In genomic region chr2:218289639-218290315, GRCh38 we compare ENCODE assay signal across 9 cellular contexts. TPM values are rescaled to one million over a fixed set of nuclear protein-coding genes. Genes with fewer than 3 reads are reported as not detected.
A peak's percentile ranks its signal among the peaks of the same experiment; 100 is the strongest.
DNase-seq lines count a peak whose midpoint lies in the region.
"Had no signal": no experiment of that assay in that cellular context is flagged by ENCODE, and none has a peak within 500 bp of the region (broad histone marks: within the 10 kb centered on the region; RNA-seq: fewer than 3 reads in every experiment).

No MANE protein-coding gene starts in this region.

- H2AFZ ChIP-seq in GM23248 = no peak overlapping the region

- intact Hi-C loops in activated T-helper 2 cell treated with anti-CD3 and anti-CD28 coated beads, Interferon-gamma antibody, Interleukin-2, Interleukin-4, amounts not matched to agents 10 μg/mL and 5 μg/mL and 100 μg/mL, durations not matched to agents 14 hours and 24 hours and 36 hours (cut with micrococcal nuclease) = loop anchor here (1.0 to 10.0 kb wide), 4 partner anchors 12 to 605 kb away; partner anchors contain the start of genes BCS1L and ZNF142

- peaks cover 29% of the 10 kb centered on the region for H3K36me3 Mint-ChIP-seq in activated T-helper 2 cell treated with anti-CD3 and anti-CD28 coated beads, Interferon-gamma antibody, Interleukin-2, Interleukin-4, amounts not matched to agents 10 μg/mL and 5 μg/mL and 100 μg/mL, durations not matched to agents 14 hours and 24 hours and 36 hours (ENCODE audit: low read depth)

- DNase-seq in GM23248 (peak; percentile 84), glomerular visceral epithelial cell (ENCODE audit: extremely low spot score) (peak; percentile 24), SKM-1 treated with dmso at 0.1 percent for 144 hours (lab: John Stamatoyannopoulos, UW; ENCODE audit: unreplicated experiment) (no peak), RKO (ENCODE audit: low spot score) (no peak)
- DNase-seq in activated T-helper 2 cell treated with anti-CD3 and anti-CD28 coated beads, Interferon-gamma antibody, Interleukin-2, Interleukin-4, amounts not matched to agents 10 μg/mL and 5 μg/mL and 100 μg/mL, durations not matched to agents 14 hours and 24 hours and 36 hours (ENCODE audit: low spot score) = no peak
- no peak for DNase-seq in activated CD8-positive, alpha-beta memory T cell treated with anti-CD3 and anti-CD28 coated beads, Interleukin-2, amount 50 U/mL, for 4 hours
- no peak for DNase-seq in activated CD4-positive, alpha-beta T cell treated with anti-CD3 and anti-CD28 coated beads for 1 hour

- H3K9me2 ChIP-seq in GM23248 (ENCODE audit: insufficient read depth) = no peaks in the 10 kb centered on the region

- H3F3A ChIP-seq in GM23248 (ENCODE audit: insufficient read depth) = peaks cover 43% of the 10 kb centered on the region

- peaks cover 50% of the 10 kb centered on the region for H3K4me1 ChIP-seq in GM23248 (ENCODE audit: insufficient read depth)
- H3K4me1 ChIP-seq in skeletal muscle satellite cell (ENCODE audit: control insufficient read depth, insufficient read depth, low read length) = peaks cover 59% of the 10 kb centered on the region

- H3K27me3 ChIP-seq in GM23248 (replicated peaks; ENCODE audit: insufficient read depth) (no peaks in the 10 kb centered on the region), skeletal muscle satellite cell (ENCODE audit: control insufficient read depth, insufficient read depth, low read length) (no peaks in the 10 kb centered on the region)

- H3K9ac ChIP-seq in GM23248 (peak overlapping the region; percentile 93), skeletal muscle satellite cell (ENCODE audit: low read depth, low read length) (peak overlapping the region; percentile 91)

- H3K27me3 Mint-ChIP-seq in activated T-helper 2 cell treated with anti-CD3 and anti-CD28 coated beads, Interferon-gamma antibody, Interleukin-2, Interleukin-4, amounts not matched to agents 10 μg/mL and 5 μg/mL and 100 μg/mL, durations not matched to agents 14 hours and 24 hours and 36 hours (ENCODE audit: low read depth) = no peaks in the 10 kb centered on the region

- H4K20me1 ChIP-seq in GM23248 (ENCODE audit: insufficient read depth) = no peaks in the 10 kb centered on the region

- H3K9me3 ChIP-seq in GM23248 (ENCODE audit: low read depth) = no peaks in the 10 kb centered on the region
- H3K9me3 ChIP-seq in skeletal muscle satellite cell (replicated peaks; ENCODE audit: low read length) = no peaks in the 10 kb centered on the region
- H3K9me3 ChIP-seq: HAP-1 had no signal

- H3K4me3 ChIP-seq in GM23248 (peak overlapping the region; percentile 89), skeletal muscle satellite cell (ENCODE audit: low read length) (peak overlapping the region; percentile 87)
- H3K4me3 ChIP-seq: HAP-1 had no signal

- H3K27ac Mint-ChIP-seq in activated T-helper 2 cell treated with anti-CD3 and anti-CD28 coated beads, Interferon-gamma antibody, Interleukin-2, Interleukin-4, amounts not matched to agents 10 μg/mL and 5 μg/mL and 100 μg/mL, durations not matched to agents 14 hours and 24 hours and 36 hours = peak overlapping the region; percentile 93

- peaks cover 72% of the 10 kb centered on the region for H3K79me2 ChIP-seq in GM23248 (ENCODE audit: insufficient read depth)

- peak overlapping the region; percentile 92 for H3K4me2 ChIP-seq in GM23248 (ENCODE audit: unreplicated experiment)
- H3K4me2 ChIP-seq in skeletal muscle satellite cell (ENCODE audit: low read length) = peak overlapping the region; percentile 91

- 8 to 16% methylated on average over 6 of the region's 6 CpGs for WGBS in GM23248 (ENCODE audit: low coverage in 1 of 2, low lambda C conversion rate in 2 of 2, missing lambda C conversion rate in 2 of 2), 2 experiments

- H3K9me3 Mint-ChIP-seq in activated T-helper 2 cell treated with anti-CD3 and anti-CD28 coated beads, Interferon-gamma antibody, Interleukin-2, Interleukin-4, amounts not matched to agents 10 μg/mL and 5 μg/mL and 100 μg/mL, durations not matched to agents 14 hours and 24 hours and 36 hours = no peaks in the 10 kb centered on the region

- H3K36me3 ChIP-seq in GM23248 (ENCODE audit: low read depth) (no peaks in the 10 kb centered on the region), skeletal muscle satellite cell (ENCODE audit: insufficient read depth, low read length) (no peaks in the 10 kb centered on the region)
- H3K36me3 ChIP-seq: HAP-1 had no signal

- in situ Hi-C loops in GM23248 (cut with MboI) = no loop called here

- H3K4me3 Mint-ChIP-seq in activated T-helper 2 cell treated with anti-CD3 and anti-CD28 coated beads, Interferon-gamma antibody, Interleukin-2, Interleukin-4, amounts not matched to agents 10 μg/mL and 5 μg/mL and 100 μg/mL, durations not matched to agents 14 hours and 24 hours and 36 hours (ENCODE audit: low read depth) = peak overlapping the region; percentile 87

- H3K4me1 Mint-ChIP-seq in activated T-helper 2 cell treated with anti-CD3 and anti-CD28 coated beads, Interferon-gamma antibody, Interleukin-2, Interleukin-4, amounts not matched to agents 10 μg/mL and 5 μg/mL and 100 μg/mL, durations not matched to agents 14 hours and 24 hours and 36 hours (ENCODE audit: low read depth) = peaks cover 69% of the 10 kb centered on the region

- H3K27ac ChIP-seq in GM23248 = peak overlapping the region; percentile 81

RNA-seq across cellular contexts. Expression of gene TMBIM1, which starts 2.5 kb away (rescaled TPM):
- total RNA-seq in GM23248 (2014; rRNA removed; shearing (Covaris generic)) = 178 and 214 TPM in 2 replicates
- 164 and 166 TPM in 2 replicates for polyA plus RNA-seq in GM23248 (2016; fragmentation: Nextera tagmentation; extraction: Ambion mirVana)
- 69.6 and 73.7 TPM in 2 replicates for total RNA-seq in activated T-helper 2 cell treated with anti-CD3 and anti-CD28 coated beads, Interferon-gamma antibody, Interleukin-2, Interleukin-4, amounts not matched to agents 10 μg/mL and 5 μg/mL and 100 μg/mL, durations not matched to agents 14 hours and 24 hours and 36 hours
- total RNA-seq in skeletal muscle satellite cell (2012; rRNA removed) = 66.9 and 100 TPM in 2 replicates

RNA-seq across cellular contexts. Expression of gene PNKD, which starts 19.5 kb away (rescaled TPM):
- 22.8 and 28.6 TPM in 2 replicates for total RNA-seq in GM23248 (2014; rRNA removed; shearing (Covaris generic))
- 79.3 and 82.7 TPM in 2 replicates for polyA plus RNA-seq in GM23248 (2016; fragmentation: Nextera tagmentation; extraction: Ambion mirVana)
- 19.9 and 20.8 TPM in 2 replicates for total RNA-seq in activated T-helper 2 cell treated with anti-CD3 and anti-CD28 coated beads, Interferon-gamma antibody, Interleukin-2, Interleukin-4, amounts not matched to agents 10 μg/mL and 5 μg/mL and 100 μg/mL, durations not matched to agents 14 hours and 24 hours and 36 hours
- total RNA-seq in skeletal muscle satellite cell (2012; rRNA removed) = 20.3 and 22.6 TPM in 2 replicates

RNA-seq across cellular contexts. Expression of gene AAMP, which starts 19.8 kb away (rescaled TPM):
- 117 and 191 TPM in 2 replicates for total RNA-seq in GM23248 (2014; rRNA removed; shearing (Covaris generic))
- polyA plus RNA-seq in GM23248 (2016; fragmentation: Nextera tagmentation; extraction: Ambion mirVana) = 112 and 114 TPM in 2 replicates
- 82.4 and 82.9 TPM in 2 replicates for total RNA-seq in activated T-helper 2 cell treated with anti-CD3 and anti-CD28 coated beads, Interferon-gamma antibody, Interleukin-2, Interleukin-4, amounts not matched to agents 10 μg/mL and 5 μg/mL and 100 μg/mL, durations not matched to agents 14 hours and 24 hours and 36 hours
- 111 and 113 TPM in 2 replicates for total RNA-seq in skeletal muscle satellite cell (2012; rRNA removed)

RNA-seq across cellular contexts. Expression of gene GPBAR1, which starts 29.0 kb away (rescaled TPM):
- total RNA-seq in GM23248 (2014; rRNA removed; shearing (Covaris generic)) = not detected in 2 replicates
- 0.14 TPM in 1 of 2 replicates, not detected in the other for polyA plus RNA-seq in GM23248 (2016; fragmentation: Nextera tagmentation; extraction: Ambion mirVana)
- total RNA-seq in activated T-helper 2 cell treated with anti-CD3 and anti-CD28 coated beads, Interferon-gamma antibody, Interleukin-2, Interleukin-4, amounts not matched to agents 10 μg/mL and 5 μg/mL and 100 μg/mL, durations not matched to agents 14 hours and 24 hours and 36 hours = 0.41 and 0.87 TPM in 2 replicates
- under 0.01 and 0.44 TPM in 2 replicates for total RNA-seq in skeletal muscle satellite cell (2012; rRNA removed)

Comparison
In these comparisons a context has a peak if more than half of its experiments do, and no peak if none do; other contexts are left out.
1. DNase-seq: peak in GM23248 (single experiment) and glomerular visceral epithelial cell (single experiment); none in activated T-helper 2 cell treated with anti-CD3 and anti-CD28 coated beads, Interferon-gamma antibody, Interleukin-2, Interleukin-4, amounts not matched to agents 10 μg/mL and 5 μg/mL and 100 μg/mL, durations not matched to agents 14 hours and 24 hours and 36 hours (single experiment), SKM-1 treated with dmso at 0.1 percent for 144 hours (single experiment), activated CD8-positive, alpha-beta memory T cell treated with anti-CD3 and anti-CD28 coated beads, Interleukin-2, amount 50 U/mL, for 4 hours (single experiment), activated CD4-positive, alpha-beta T cell treated with anti-CD3 and anti-CD28 coated beads for 1 hour (single experiment) and RKO (single experiment).